Comparison of ENCODE assay signal across 24 cellular contexts in the genomic region with DNA sequence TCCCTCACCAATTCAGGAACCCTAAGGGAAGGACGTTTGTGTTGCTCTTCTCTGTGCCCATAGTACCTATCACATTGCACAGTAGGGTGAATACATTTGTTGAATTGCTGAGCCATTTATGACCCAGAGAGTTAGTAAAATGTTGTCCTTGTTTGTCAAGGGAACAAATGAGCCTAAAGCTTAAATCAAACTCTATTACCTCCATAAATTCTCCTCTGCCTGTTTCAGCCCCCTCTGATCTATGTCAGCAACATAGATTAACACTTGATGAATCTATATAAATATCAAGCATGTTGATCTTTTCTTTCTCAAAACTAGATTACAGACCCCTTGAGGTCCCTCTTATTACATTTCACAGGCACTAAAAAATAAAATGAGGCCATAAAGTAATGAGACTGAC. TPM values are rescaled to one million over a fixed set of nuclear protein-coding genes. Genes with fewer than 3 reads are reported as not detected.
DNase-seq lines count a peak whose midpoint lies in the region; TF ChIP-seq lines count a peak whose summit lies in the region.
"Had no signal": no experiment of that assay in that cellular context is flagged by ENCODE, and none has a peak within 500 bp of the region (broad histone marks: within the 10 kb centered on the region; RNA-seq: fewer than 3 reads in every experiment).

No MANE protein-coding gene starts in this region.

- intact Hi-C loops in sigmoid colon (cut with DNase I) = no loop called here
- intact Hi-C loops in activated T-helper 1 cell treated with anti-CD3 and anti-CD28 coated beads, Interleukin-12 subunit alpha, Interleukin-12 subunit beta, Interleukin-2, Interleukin-4 antibody, amounts not matched to agents 30 ng/mL and 10 ng/mL and 1 ng/mL, durations not matched to agents 14 hours and 24 hours and 36 hours (cut with micrococcal nuclease) = no loop called here

- H3K27ac ChIP-seq in ACC112 (ENCODE audit: low read depth, low read length) = peak overlapping the region; percentile 63
- no peak overlapping the region for H3K27ac ChIP-seq in HEK293 (ENCODE audit: extremely low read depth, low read depth, low read length)
- peak overlapping the region; percentile 70 for H3K27ac ChIP-seq in hepatocyte
- H3K27ac ChIP-seq in sigmoid colon = peak overlapping the region in 3 of 4 donors; percentile 17 to 65 (median 49)
- H3K27ac ChIP-seq: RWPE1 had no signal

- no peak overlapping the region for H3K27ac Mint-ChIP-seq in activated T-helper 1 cell treated with anti-CD3 and anti-CD28 coated beads, Interleukin-12 subunit alpha, Interleukin-12 subunit beta, Interleukin-2, Interleukin-4 antibody, amounts not matched to agents 30 ng/mL and 10 ng/mL and 1 ng/mL, durations not matched to agents 14 hours and 24 hours and 36 hours
- H3K27ac Mint-ChIP-seq: CD8-positive, alpha-beta T cell; IgD-negative memory B cell had no signal

- POLR2A ChIA-PET in HEK293 (lab: Yijun Ruan, JAX) = no interaction called here

- H3K9me3 ChIP-seq in HEK293 (ENCODE audit: control insufficient read depth, insufficient read depth, low read depth, low read length) = no peaks in the 10 kb centered on the region
- no peaks in the 10 kb centered on the region for H3K9me3 ChIP-seq in hepatocyte (ENCODE audit: low read depth)
- H3K9me3 ChIP-seq in sigmoid colon = no peaks in the 10 kb centered on the region
- H3K9me3 ChIP-seq: SK-N-SH had no signal

- no peaks in the 10 kb centered on the region for H4K20me1 ChIP-seq in hepatocyte (ENCODE audit: insufficient read depth, poor library complexity, severe bottlenecking)

- H3K36me3 ChIP-seq in ACC112 (ENCODE audit: insufficient read depth, low read length) (0 out of 2 replicates have a peak, but pooled peaks cover 3% of the 10 kb centered on the region), HEK293 (ENCODE audit: control insufficient read depth in 2 of 2, insufficient read depth in 1 of 2, low read length in 2 of 2) (no peaks in the 10 kb centered on the region), hepatocyte (replicated peaks; ENCODE audit: insufficient read depth, low read depth) (no peaks in the 10 kb centered on the region), sigmoid colon (no peaks in the 10 kb centered on the region)

- no peak for TF ChIP-seq EP300 in sigmoid colon (IDR thresholded peaks at IDR 0.05)

- no peaks in the 10 kb centered on the region for H3K36me3 Mint-ChIP-seq in activated T-helper 1 cell treated with anti-CD3 and anti-CD28 coated beads, Interleukin-12 subunit alpha, Interleukin-12 subunit beta, Interleukin-2, Interleukin-4 antibody, amounts not matched to agents 30 ng/mL and 10 ng/mL and 1 ng/mL, durations not matched to agents 14 hours and 24 hours and 36 hours (ENCODE audit: low read depth)
- H3K36me3 Mint-ChIP-seq: CD8-positive, alpha-beta T cell; IgD-negative memory B cell had no signal

- peaks cover 23% of the 10 kb centered on the region for H3K27me3 Mint-ChIP-seq in activated T-helper 1 cell treated with anti-CD3 and anti-CD28 coated beads, Interleukin-12 subunit alpha, Interleukin-12 subunit beta, Interleukin-2, Interleukin-4 antibody, amounts not matched to agents 30 ng/mL and 10 ng/mL and 1 ng/mL, durations not matched to agents 14 hours and 24 hours and 36 hours (ENCODE audit: insufficient read depth)

- H3K4me1 ChIP-seq in ACC112 (ENCODE audit: control insufficient read depth, insufficient read depth, low read length, unreplicated experiment) (peaks cover 41% of the 10 kb centered on the region), HEK293 (ENCODE audit: control insufficient read depth, insufficient read depth, low read length) (no peaks in the 10 kb centered on the region; the same call in 1 of the 2 replicates), hepatocyte (ENCODE audit: insufficient read depth) (peaks cover 22% of the 10 kb centered on the region), sigmoid colon (peaks cover 0 to 14% (median 9%) of the 10 kb centered on the region in 4 donors)

- CTCF ChIA-PET in HEK293 (lab: Yijun Ruan, JAX) = no interaction called here

- H3K4me2 ChIP-seq in hepatocyte = peak overlapping the region; percentile 11
- H3K4me2 ChIP-seq: SK-N-SH had no signal

- H3K4me3 ChIP-seq in ACC112 (ENCODE audit: low read depth, low read length) (no peak overlapping the region), HEK293 (ENCODE audit: low read depth, low read length) (no peak overlapping the region), hepatocyte (no peak overlapping the region), sigmoid colon (no peak overlapping the region)

- 0% methylated on average over 1 of the region's 1 CpG for WGBS in hepatocyte (ENCODE audit: low lambda C conversion rate, missing lambda C conversion rate)
- WGBS in sigmoid colon, 2 donors = 0 to 35% methylated on average over 1 of the region's 1 CpG

- H3K4me1 Mint-ChIP-seq in activated T-helper 1 cell treated with anti-CD3 and anti-CD28 coated beads, Interleukin-12 subunit alpha, Interleukin-12 subunit beta, Interleukin-2, Interleukin-4 antibody, amounts not matched to agents 30 ng/mL and 10 ng/mL and 1 ng/mL, durations not matched to agents 14 hours and 24 hours and 36 hours (ENCODE audit: low read depth) = no peaks in the 10 kb centered on the region

- H3K4me3 Mint-ChIP-seq in activated T-helper 1 cell treated with anti-CD3 and anti-CD28 coated beads, Interleukin-12 subunit alpha, Interleukin-12 subunit beta, Interleukin-2, Interleukin-4 antibody, amounts not matched to agents 30 ng/mL and 10 ng/mL and 1 ng/mL, durations not matched to agents 14 hours and 24 hours and 36 hours = no peak overlapping the region
- H3K4me3 Mint-ChIP-seq: CD8-positive, alpha-beta T cell; H9; IgD-negative memory B cell had no signal

- H3K27me3 ChIP-seq in ACC112 (ENCODE audit: insufficient read depth, low read length) = no peaks in the 10 kb centered on the region
- no peaks in the 10 kb centered on the region for H3K27me3 ChIP-seq in hepatocyte
- H3K27me3 ChIP-seq in sigmoid colon = no peaks in the 10 kb centered on the region

- no peak for TF ChIP-seq POLR2A in sigmoid colon (IDR thresholded peaks at IDR 0.05)

- H3K79me2 ChIP-seq in ACC112 (ENCODE audit: control insufficient read depth, insufficient read depth, low read length, unreplicated experiment) (peaks cover 61% of the 10 kb centered on the region), hepatocyte (peaks cover 36% of the 10 kb centered on the region)

- H3K9me3 Mint-ChIP-seq in activated T-helper 1 cell treated with anti-CD3 and anti-CD28 coated beads, Interleukin-12 subunit alpha, Interleukin-12 subunit beta, Interleukin-2, Interleukin-4 antibody, amounts not matched to agents 30 ng/mL and 10 ng/mL and 1 ng/mL, durations not matched to agents 14 hours and 24 hours and 36 hours = no peaks in the 10 kb centered on the region
- H3K9me3 Mint-ChIP-seq: CD8-positive, alpha-beta T cell; H9; IgD-negative memory B cell had no signal

- DNase-seq in hepatocyte (ENCODE audit: low spot score) (no peak), sigmoid colon (no peak), HCEC 1CT (no peak), kidney tubule cell (ENCODE audit: low spot score) (no peak)
- DNase-seq in activated T-helper 1 cell treated with anti-CD3 and anti-CD28 coated beads, Interleukin-12 subunit alpha, Interleukin-12 subunit beta, Interleukin-2, Interleukin-4 antibody, amounts not matched to agents 30 ng/mL and 10 ng/mL and 1 ng/mL, durations not matched to agents 14 hours and 24 hours and 36 hours (ENCODE audit: low spot score) = no peak
- DNase-seq: 8988T; AML-193; C1 segment of cervical spinal cord; CD8-positive, alpha-beta T cell; GDM1; H9; NCI-H1105; NCI-H146; NCI-H2029; NCI-H226; NCI-H510A treated with DMSO at 0.1 percent for 48 hours; NCI-H748 treated with DMSO at 0.1 percent for 48 hours; NK-92 treated with Interleukin-12 subunit alpha and Interleukin-12 subunit beta, amount 100 ng/mL, for 24 hours; SHP77 treated with DMSO at 0.1 percent for 48 hours; SK-N-SH had no signal

- H3K9me2 ChIP-seq in hepatocyte (replicated peaks; ENCODE audit: insufficient read depth) = no peaks in the 10 kb centered on the region
- H3K9me2 ChIP-seq: SK-N-SH had no signal

- no peak overlapping the region for H2AFZ ChIP-seq in ACC112 (ENCODE audit: low read length, unreplicated experiment)
- no peak overlapping the region for H2AFZ ChIP-seq in hepatocyte

- TF ChIP-seq CTCF in HEK293 (tag by site-specific recombination; IDR thresholded peaks at IDR 0.05) (no peak), hepatocyte (IDR thresholded peaks at IDR 0.05; ENCODE audit: poor library complexity) (no peak), sigmoid colon (IDR thresholded peaks at IDR 0.05) (no peak)

TF ChIP-seq in HEK293, 187 proteins besides CTCF, POLR2A, EP300 and RAD21:
- TF ChIP-seq ZBTB17 (tag by site-specific recombination; IDR thresholded peaks at IDR 0.05) = no peak
- TF ChIP-seq IKZF3 (tag by site-specific recombination; IDR thresholded peaks at IDR 0.05) = 0 out of 2 replicates have a peak, but pooled peaks have one; percentile 20
- peak; percentile 62; the same call in 1 of the 2 replicates for TF ChIP-seq PRDM6 (tag by site-specific recombination; IDR thresholded peaks at IDR 0.05)
- peak; percentile 7; the same call in 1 of the 2 replicates for TF ChIP-seq OSR2 (tag by site-specific recombination; IDR thresholded peaks at IDR 0.05)
- peak; percentile 91 for TF ChIP-seq FEZF1 (tag by site-specific recombination; IDR thresholded peaks at IDR 0.05)

RNA-seq across cellular contexts. Expression of gene SLC1A1, which starts 7.1 kb away (rescaled TPM):
- 50.7 and 52.9 TPM in 2 replicates for total RNA-seq in hepatocyte
- 27.7 and 36.1 TPM in 2 replicates for polyA plus RNA-seq in hepatocyte
- total RNA-seq in sigmoid colon = 1 to 10 TPM; 3.3 to 7.5 (median 5.3) TPM
- polyA plus RNA-seq in sigmoid colon = 1 to 10 TPM; 4.4 to 5.4 (median 5.2) TPM
- 0.05 TPM in 1 of 2 replicates, not detected in the other for total RNA-seq in activated T-helper 1 cell treated with anti-CD3 and anti-CD28 coated beads, Interleukin-12 subunit alpha, Interleukin-12 subunit beta, Interleukin-2, Interleukin-4 antibody, amounts not matched to agents 30 ng/mL and 10 ng/mL and 1 ng/mL, durations not matched to agents 14 hours and 24 hours and 36 hours
- total RNA-seq: CD8-positive, alpha-beta T cell had no signal
- polyA plus RNA-seq: IgD-negative memory B cell had no signal
